ENCODE assay signal across 8 cellular contexts in genomic region chr1:160665330-160666078, GRCh38. TPM values are rescaled to one million over a fixed set of nuclear protein-coding genes. Genes with fewer than 3 reads are reported as not detected.
DNase-seq lines count a peak whose midpoint lies in the region; ATAC-seq and TF ChIP-seq lines count a peak whose summit lies in the region.

No MANE protein-coding gene starts in this region.

- intact Hi-C loops in right cardiac atrium (cut with DNase I), result no loop called here
- intact Hi-C loops in testis (cut with DNase I; ENCODE audit: low total_unique reads), result no loop called here

- H3K9me3 Mint-ChIP-seq in activated CD8-positive, alpha-beta memory T cell treated with anti-CD3 and anti-CD28 coated beads, Interleukin-2, amount 10 ng/mL, durations not matched to agents 7 days and 5 days (ENCODE audit: low read depth), result peaks cover 20% of the 10 kb centered on the region
- peaks cover 42% of the 10 kb centered on the region for H3K9me3 Mint-ChIP-seq in WTC11

- peaks cover 45% of the 10 kb centered on the region for H3K36me3 Mint-ChIP-seq in activated CD8-positive, alpha-beta memory T cell treated with anti-CD3 and anti-CD28 coated beads, Interleukin-2, amount 10 ng/mL, durations not matched to agents 7 days and 5 days
- H3K36me3 Mint-ChIP-seq in WTC11, result peaks cover 33% of the 10 kb centered on the region

- H3K4me3 Mint-ChIP-seq in activated CD8-positive, alpha-beta memory T cell treated with anti-CD3 and anti-CD28 coated beads, Interleukin-2, amount 10 ng/mL, durations not matched to agents 7 days and 5 days, result peak overlapping the region; percentile 70
- no peak overlapping the region for H3K4me3 Mint-ChIP-seq in WTC11

- no peak overlapping the region for H3K4me3 ChIP-seq in right cardiac atrium (ENCODE audit: low read length)
- H3K4me3 ChIP-seq in testis, result no peak overlapping the region

- no peaks in the 10 kb centered on the region for H3K27me3 ChIP-seq in right cardiac atrium (ENCODE audit: control insufficient read depth, insufficient read depth)
- H3K27me3 ChIP-seq in testis, result no peaks in the 10 kb centered on the region

- CTCF ChIA-PET in activated CD8-positive, alpha-beta memory T cell treated with anti-CD3 and anti-CD28 coated beads, Interleukin-2, amount 10 ng/mL, durations not matched to agents 7 days and 5 days (lab: Charles Lee), result interaction anchor here (0.6 to 3.5 kb wide), 18 partner anchors 10 to 330 kb away, joined by 3 to 27 read pairs (median 4); partner anchors contain the start of genes CD244 and SLAMF1
- CTCF ChIA-PET in WTC11 (lab: Charles Lee), result interaction anchor here (1.3 kb wide), 1 partner anchor 10 kb away, joined by 3 read pairs; no protein-coding TSS in a partner anchor

- no peak for TF ChIP-seq POLR2A in testis (IDR thresholded peaks at IDR 0.05)

- H3K36me3 ChIP-seq in testis (ENCODE audit: low read depth, missing control alignments), result no peaks in the 10 kb centered on the region

- H3K27ac ChIP-seq in right cardiac atrium (ENCODE audit: low read length), result peak overlapping the region; percentile 37
- H3K27ac ChIP-seq in testis, result no peak overlapping the region

- 18% methylated on average over 6 of the region's 6 CpGs for WGBS in right cardiac atrium
- WGBS in testis, 2 donors, result 31 to 47% methylated on average over 6 of the region's 6 CpGs

- H3K27ac Mint-ChIP-seq in activated CD8-positive, alpha-beta memory T cell treated with anti-CD3 and anti-CD28 coated beads, Interleukin-2, amount 10 ng/mL, durations not matched to agents 7 days and 5 days, result peak overlapping the region; percentile 93
- peak overlapping the region; percentile 96 for H3K27ac Mint-ChIP-seq in WTC11

- POLR2A ChIA-PET in WTC11 (lab: Charles Lee), result no interaction called here

- peaks cover 4% of the 10 kb centered on the region for H3K4me1 ChIP-seq in right cardiac atrium (ENCODE audit: control insufficient read depth, insufficient read depth, low read length)
- peaks cover 4% of the 10 kb centered on the region for H3K4me1 ChIP-seq in testis

- TF ChIP-seq CTCF in WTC11 (IDR thresholded peaks at IDR 0.05), result no peak
- TF ChIP-seq CTCF in testis (IDR thresholded peaks at IDR 0.05), result no peak

- peak; percentile 77 for DNase-seq in activated CD8-positive, alpha-beta memory T cell treated with anti-CD3 and anti-CD28 coated beads, Interleukin-2, amount 10 ng/mL, durations not matched to agents 7 days and 5 days
- DNase-seq in activated CD8-positive, alpha-beta memory T cell treated with anti-CD3 and anti-CD28 coated beads, Interleukin-2, amount 50 U/mL, for 4 hours, result no peak
- DNase-seq in WTC11 (ENCODE audit: low spot score) (no peak), right cardiac atrium (peak; percentile 82 to 91 (median 83)), testis (peak; percentile 46), ecto neural progenitor cell (ENCODE audit: low spot score) (no peak), NCI-H128 (lab: John Stamatoyannopoulos, UW; ENCODE audit: unreplicated experiment) (no peak)

- H3K27me3 Mint-ChIP-seq in activated CD8-positive, alpha-beta memory T cell treated with anti-CD3 and anti-CD28 coated beads, Interleukin-2, amount 10 ng/mL, durations not matched to agents 7 days and 5 days, result no peaks in the 10 kb centered on the region
- no peaks in the 10 kb centered on the region for H3K27me3 Mint-ChIP-seq in WTC11 (ENCODE audit: low read depth)

- peaks cover 74% of the 10 kb centered on the region for H3K4me1 Mint-ChIP-seq in activated CD8-positive, alpha-beta memory T cell treated with anti-CD3 and anti-CD28 coated beads, Interleukin-2, amount 10 ng/mL, durations not matched to agents 7 days and 5 days
- H3K4me1 Mint-ChIP-seq in WTC11, result peaks cover 41% of the 10 kb centered on the region

- ATAC-seq in activated CD8-positive, alpha-beta memory T cell treated with anti-CD3 and anti-CD28 coated beads, Interleukin-2, amount 10 ng/mL, durations not matched to agents 7 days and 5 days, result peak; percentile 61
- ATAC-seq in WTC11 (peak; percentile 91), right cardiac atrium (peak; percentile 89 to 93), HG03565 (IDR thresholded peaks at IDR 0.05; ENCODE audit: unreplicated experiment) (no peak)

- peaks cover under 1% of the 10 kb centered on the region for H3K9me3 ChIP-seq in right cardiac atrium (ENCODE audit: control insufficient read depth, low read length)
- no peaks in the 10 kb centered on the region for H3K9me3 ChIP-seq in testis

TF ChIP-seq in WTC11, 78 proteins besides CTCF, POLR2A, EP300 and RAD21 (continues in another document):
- TF ChIP-seq E2F5 (CRISPR knock-in tag; IDR thresholded peaks at IDR 0.05) (0 out of 2 replicates have a peak, but pooled peaks have one; percentile 35), AFF4 (CRISPR knock-in tag; IDR thresholded peaks at IDR 0.05; ENCODE audit: borderline replicate concordance) (0 out of 2 replicates have a peak, but pooled peaks have one; percentile 73), ETV6 (CRISPR knock-in tag; IDR thresholded peaks at IDR 0.05) (peak; percentile 92; the same call in 1 of the 2 replicates), MLX (CRISPR knock-in tag; IDR thresholded peaks at IDR 0.05) (no peak)

RNA-seq across cellular contexts. Expression of gene SLAMF1, which starts 18.7 kb away (rescaled TPM):
- 100 to 1,000 TPM in 1 of 2 experiments, 10 to 100 TPM in 1; 59.3 to 105 TPM for total RNA-seq in activated CD8-positive, alpha-beta memory T cell treated with anti-CD3 and anti-CD28 coated beads, Interleukin-2, amount 10 ng/mL, durations not matched to agents 7 days and 5 days
- 0.11 to 0.15 TPM (median 0.11 TPM) in 3 replicates for total RNA-seq in WTC11 (2021)
- total RNA-seq in right cardiac atrium, result under 1 TPM; 0.28 to 0.46 (median 0.38) TPM
- 0.18 TPM for polyA plus RNA-seq in right cardiac atrium
- total RNA-seq in testis, result under 1 TPM; 0.47 to 0.50 TPM
- polyA plus RNA-seq in testis (ENCODE audit: insufficient read depth, low read depth, low replicate concordance), result 0.75 TPM

RNA-seq across cellular contexts. Expression of gene CD48, which starts 46.1 kb away (rescaled TPM):
- 100 to 1,000 TPM; 304 to 332 TPM for total RNA-seq in activated CD8-positive, alpha-beta memory T cell treated with anti-CD3 and anti-CD28 coated beads, Interleukin-2, amount 10 ng/mL, durations not matched to agents 7 days and 5 days
- total RNA-seq in WTC11 (2021) (0.37 to 0.96 TPM (median 0.66 TPM) in 3 replicates), right cardiac atrium (1 to 10 TPM in 2 of 4 donors, under 1 TPM in 2; 0.39 to 4.1 (median 1.8) TPM), testis (1 to 10 TPM in 1 of 2 donors, under 1 TPM in 1; 0.63 to 1.4 TPM)
- polyA plus RNA-seq in right cardiac atrium (0.93 TPM), testis (ENCODE audit: insufficient read depth, low read depth, low replicate concordance) (6.1 TPM)

Comparison
In these comparisons a context has a peak if more than half of its experiments do, and no peak if none do; other contexts are left out.
1. DNase-seq: peak in activated CD8-positive, alpha-beta memory T cell treated with anti-CD3 and anti-CD28 coated beads, Interleukin-2, amount 10 ng/mL, durations not matched to agents 7 days and 5 days (single experiment), right cardiac atrium (3 of 3) and testis (single experiment); none in activated CD8-positive, alpha-beta memory T cell treated with anti-CD3 and anti-CD28 coated beads, Interleukin-2, amount 50 U/mL, for 4 hours (single experiment), WTC11 (single experiment), ecto neural progenitor cell (single experiment) and NCI-H128 (single experiment).
2. RNA of gene SLAMF1, which starts 18.7 kb away (total RNA-seq): 59.3 to 105 TPM in activated CD8-positive, alpha-beta memory T cell treated with anti-CD3 and anti-CD28 coated beads, Interleukin-2, amount 10 ng/mL, durations not matched to agents 7 days and 5 days; 0.47 to 0.50 TPM in testis, 0.28 to 0.46 TPM in right cardiac atrium and 0.11 to 0.15 TPM in WTC11; every median in the first group is over 10 times any median in the second.
3. RNA of gene CD48, which starts 46.1 kb away (total RNA-seq): 304 to 332 TPM in activated CD8-positive, alpha-beta memory T cell treated with anti-CD3 and anti-CD28 coated beads, Interleukin-2, amount 10 ng/mL, durations not matched to agents 7 days and 5 days; 0.39 to 4.1 TPM in right cardiac atrium, 0.63 to 1.4 TPM in testis and 0.37 to 0.96 TPM in WTC11; every median in the first group is over 10 times any median in the second.